Comparison of ENCODE assay signal across 7 cellular contexts in genomic region chr13:40667622-40667978, GRCh38. TPM values are rescaled to one million over a fixed set of nuclear protein-coding genes. Genes with fewer than 3 reads are reported as not detected.
DNase-seq lines count a peak whose midpoint lies in the region; ATAC-seq and TF ChIP-seq lines count a peak whose summit lies in the region.

No MANE protein-coding gene starts in this region.

- peak overlapping the region; percentile 90 to 98 (median 92) for H3K4me3 Mint-ChIP-seq in IgD-negative memory B cell

- no peaks in the 10 kb centered on the region for H3K27me3 Mint-ChIP-seq in IgD-negative memory B cell

- in situ Hi-C loops in astrocyte of the spinal cord (cut with HindIII; ENCODE audit: low sequenced_read_pairs), result no loop called here

- intact Hi-C loops in left colon (cut with DNase I, micrococcal nuclease), result loop anchor here in 1 of 2 donors (10.0 kb wide), 1 partner anchor 263 kb away; no protein-coding TSS in a partner anchor

- TF ChIP-seq EP300 in suprapubic skin (IDR thresholded peaks at IDR 0.05), result no peak

- WGBS in suprapubic skin, result 4% methylated on average over 5 of the region's 5 CpGs

- no peaks in the 10 kb centered on the region for H3K36me3 Mint-ChIP-seq in IgD-negative memory B cell

- peak overlapping the region; percentile 71 for H3K4me3 ChIP-seq in astrocyte of the spinal cord (ENCODE audit: low read depth, low read length)
- peak overlapping the region; percentile 100 for H3K4me3 ChIP-seq in suprapubic skin

- no peaks in the 10 kb centered on the region for H3K36me3 ChIP-seq in suprapubic skin

- no peaks in the 10 kb centered on the region for H3K9me3 Mint-ChIP-seq in IgD-negative memory B cell

- TF ChIP-seq CTCF in astrocyte of the spinal cord (IDR thresholded peaks at IDR 0.05; ENCODE audit: low read depth, low read length), result no peak
- TF ChIP-seq CTCF in suprapubic skin (IDR thresholded peaks at IDR 0.05), result no peak

- no peaks in the 10 kb centered on the region for H3K9me3 ChIP-seq in suprapubic skin

- no peaks in the 10 kb centered on the region for H3K27me3 ChIP-seq in suprapubic skin

- ATAC-seq in left colon, result no peak

- no peak for DNase-seq in astrocyte of the spinal cord (ENCODE audit: low read depth, low spot score)
- DNase-seq in left colon, result peak; percentile 48
- DNase-seq in suprapubic skin (ENCODE audit: low spot score in 2 of 2), result peak in 1 of 2 donors; percentile 73
- no peak for DNase-seq in HuH-7.5 (ENCODE audit: low spot score)
- DNase-seq in SW 1271 (lab: John Stamatoyannopoulos, UW), result no peak
- DNase-seq in midbrain (lab: John Stamatoyannopoulos, UW), result no peak

- H3K27ac ChIP-seq in suprapubic skin, result peak overlapping the region; percentile 99

- peaks cover 19 to 34% (median 26%) of the 10 kb centered on the region in 3 donors for H3K4me1 Mint-ChIP-seq in IgD-negative memory B cell

- no peak for TF ChIP-seq POLR2A in suprapubic skin (IDR thresholded peaks at IDR 0.05)

- H3K4me1 ChIP-seq in suprapubic skin, result peaks cover 35% of the 10 kb centered on the region

- H3K27ac Mint-ChIP-seq in IgD-negative memory B cell, result peak overlapping the region; percentile 50 to 93 (median 90)

RNA-seq across cellular contexts. Expression of gene FOXO1, which starts 1.2 kb away (rescaled TPM):
- 16.5 TPM for polyA plus RNA-seq in IgD-negative memory B cell
- total RNA-seq in left colon (10 to 100 TPM; 31.1 to 33.9 TPM), suprapubic skin (10 to 100 TPM; 50.7 to 67.2 (median 60.3) TPM)

Comparison
In these comparisons a context has a peak if more than half of its experiments do, and no peak if none do; other contexts are left out.
1. DNase-seq: peak in left colon (2 of 2); none in astrocyte of the spinal cord (single experiment), HuH-7.5 (single experiment), SW 1271 (0 of 2) and midbrain (single experiment).